1 cellular context compared by ENCODE assay signal in genomic region chr19:7098701-7099596, GRCh38.
TF ChIP-seq lines count a peak whose summit lies in the region.

No MANE protein-coding gene starts in this region.

TF ChIP-seq in HepG2, 621 proteins besides CTCF, POLR2A, EP300 and RAD21 (continues in another document):
- TF ChIP-seq TOE1 (CRISPR knock-in tag; IDR thresholded peaks at IDR 0.05) = no peak
- TF ChIP-seq HMG20B (CRISPR knock-in tag; conservative IDR thresholded peaks at IDR 0.05) = no peak
- 0 out of 2 replicates have a peak, but pooled peaks have one; percentile 54 for TF ChIP-seq ZNF780A (CRISPR knock-in tag; IDR thresholded peaks at IDR 0.05)
- peak; percentile 61 for TF ChIP-seq AKAP8 (CRISPR knock-in tag; IDR thresholded peaks at IDR 0.05)
- no peak for TF ChIP-seq KDM3A (CRISPR knock-in tag; IDR thresholded peaks at IDR 0.05; ENCODE audit: low read depth)
- TF ChIP-seq RARG (CRISPR knock-in tag; IDR thresholded peaks at IDR 0.05; ENCODE audit: low read depth) = no peak
- no peak for TF ChIP-seq TCF7L2 (IDR thresholded peaks at IDR 0.05; ENCODE audit: low read depth, low read length)
- no peak for TF ChIP-seq NFE2L2 (IDR thresholded peaks at IDR 0.05; ENCODE audit: low read length)
- peak; percentile 49; the same call in 1 of the 2 replicates for TF ChIP-seq HDAC1 (CRISPR knock-in tag; IDR thresholded peaks at IDR 0.05)
- no peak for TF ChIP-seq ZNF33A (CRISPR knock-in tag; IDR thresholded peaks at IDR 0.05; ENCODE audit: borderline replicate concordance)
- TF ChIP-seq TBX3 (IDR thresholded peaks at IDR 0.05; ENCODE audit: borderline replicate concordance) = no peak
- TF ChIP-seq FOXJ3 (CRISPR knock-in tag; IDR thresholded peaks at IDR 0.05; ENCODE audit: borderline replicate concordance) = no peak
- 0 out of 2 replicates have a peak, but pooled peaks have one; percentile 64 for TF ChIP-seq TIGD3 (CRISPR knock-in tag; IDR thresholded peaks at IDR 0.05; ENCODE audit: borderline replicate concordance)
- TF ChIP-seq GTF3A (CRISPR knock-in tag; conservative IDR thresholded peaks at IDR 0.05) = no peak
- no peak for TF ChIP-seq ZNF17 (CRISPR knock-in tag; IDR thresholded peaks at IDR 0.05)
- no peak for TF ChIP-seq TBL1XR1 (IDR thresholded peaks at IDR 0.05; ENCODE audit: borderline replicate concordance, low read length, partially characterized antibody)
- TF ChIP-seq ZNF792 (CRISPR knock-in tag; IDR thresholded peaks at IDR 0.05) = no peak
- TF ChIP-seq ZNF7 (CRISPR knock-in tag; IDR thresholded peaks at IDR 0.05) = no peak
- no peak for TF ChIP-seq ZSCAN20 (CRISPR knock-in tag; IDR thresholded peaks at IDR 0.05; ENCODE audit: borderline replicate concordance)
- no peak for TF ChIP-seq FOXC1 (CRISPR knock-in tag; IDR thresholded peaks at IDR 0.05; ENCODE audit: borderline replicate concordance)
- TF ChIP-seq ZNF710 (CRISPR knock-in tag; IDR thresholded peaks at IDR 0.05; ENCODE audit: borderline replicate concordance) = 0 out of 2 replicates have a peak, but pooled peaks have one; percentile 64
- no peak for TF ChIP-seq MTF2 (CRISPR knock-in tag; IDR thresholded peaks at IDR 0.05; ENCODE audit: borderline replicate concordance)
- no peak for TF ChIP-seq KLF12 (CRISPR knock-in tag; IDR thresholded peaks at IDR 0.05; ENCODE audit: borderline replicate concordance)
- TF ChIP-seq ZNF850 (CRISPR knock-in tag; conservative IDR thresholded peaks at IDR 0.05) = no peak
- TF ChIP-seq NR0B2 (CRISPR knock-in tag; IDR thresholded peaks at IDR 0.05) = no peak
- TF ChIP-seq NFRKB (IDR thresholded peaks at IDR 0.05) = no peak
- no peak for TF ChIP-seq MAFK (conservative IDR thresholded peaks at IDR 0.05 in 1 of 2, IDR thresholded peaks at IDR 0.05 in 1 of 2; ENCODE audit: low read length in 2 of 2)
- no peak for TF ChIP-seq NFIB (CRISPR knock-in tag; IDR thresholded peaks at IDR 0.05; ENCODE audit: borderline replicate concordance)
- TF ChIP-seq ZNF577 (CRISPR knock-in tag; IDR thresholded peaks at IDR 0.05; ENCODE audit: borderline replicate concordance, low read depth) = no peak
- no peak for TF ChIP-seq IRX3 (CRISPR knock-in tag; IDR thresholded peaks at IDR 0.05; ENCODE audit: borderline replicate concordance, low read depth)
- TF ChIP-seq ZNF274 (CRISPR knock-in tag; IDR thresholded peaks at IDR 0.05) = no peak
- no peak for TF ChIP-seq SOX6 (IDR thresholded peaks at IDR 0.05)
- peak; percentile 37; the same call in 1 of the 2 replicates for TF ChIP-seq SOX6 (CRISPR knock-in tag; IDR thresholded peaks at IDR 0.05)
- TF ChIP-seq POLR2AphosphoS2 (IDR thresholded peaks at IDR 0.05; ENCODE audit: low read depth, low read length) = no peak
- TF ChIP-seq ZNF431 (CRISPR knock-in tag; IDR thresholded peaks at IDR 0.05; ENCODE audit: borderline replicate concordance, low read depth) = no peak
- no peak for TF ChIP-seq CERS6 (CRISPR knock-in tag; IDR thresholded peaks at IDR 0.05)
- no peak for TF ChIP-seq CHD2 (IDR thresholded peaks at IDR 0.05; ENCODE audit: low read depth, low read length)
- no peak for TF ChIP-seq ZNF530 (CRISPR knock-in tag; IDR thresholded peaks at IDR 0.05; ENCODE audit: low read depth)
- TF ChIP-seq SMC3 (IDR thresholded peaks at IDR 0.05; ENCODE audit: low read length) = no peak
- TF ChIP-seq ZNF432 (CRISPR knock-in tag; IDR thresholded peaks at IDR 0.05; ENCODE audit: borderline replicate concordance) = no peak
- TF ChIP-seq CEBPB (IDR thresholded peaks at IDR 0.05; ENCODE audit: borderline replicate concordance, low read depth, low read length) = no peak
- no peak for TF ChIP-seq ELF4 (CRISPR knock-in tag; IDR thresholded peaks at IDR 0.05; ENCODE audit: borderline replicate concordance)
- TF ChIP-seq HOXA7 (CRISPR knock-in tag; IDR thresholded peaks at IDR 0.05) = no peak
- TF ChIP-seq THAP8 (CRISPR knock-in tag; IDR thresholded peaks at IDR 0.05; ENCODE audit: borderline replicate concordance) = no peak
- TF ChIP-seq ZNF775 (CRISPR knock-in tag; IDR thresholded peaks at IDR 0.05; ENCODE audit: borderline replicate concordance) = no peak
- no peak for TF ChIP-seq ZNF629 (CRISPR knock-in tag; conservative IDR thresholded peaks at IDR 0.05)
- TF ChIP-seq PATZ1 (CRISPR knock-in tag; IDR thresholded peaks at IDR 0.05) = no peak; the same call in 1 of the 2 replicates
- no peak for TF ChIP-seq ELK4 (CRISPR knock-in tag; IDR thresholded peaks at IDR 0.05; ENCODE audit: borderline replicate concordance)
- TF ChIP-seq FOSL2 (CRISPR knock-in tag; IDR thresholded peaks at IDR 0.05) = peak; percentile 20; the same call in 1 of the 2 replicates
- TF ChIP-seq THAP9 (CRISPR knock-in tag; IDR thresholded peaks at IDR 0.05; ENCODE audit: borderline replicate concordance) = peak; percentile 97
- no peak for TF ChIP-seq ZNF75D (CRISPR knock-in tag; IDR thresholded peaks at IDR 0.05; ENCODE audit: borderline replicate concordance)
- TF ChIP-seq NFKBIZ (CRISPR knock-in tag; IDR thresholded peaks at IDR 0.05) = no peak
- no peak for TF ChIP-seq RFX1 (IDR thresholded peaks at IDR 0.05)
- no peak for TF ChIP-seq TAF15 (IDR thresholded peaks at IDR 0.05; ENCODE audit: low read depth, low read length, poor library complexity, severe bottlenecking)
- no peak for TF ChIP-seq ZNF883 (CRISPR knock-in tag; IDR thresholded peaks at IDR 0.05; ENCODE audit: not compliant biosample characterization)
- TF ChIP-seq ZBTB3 (CRISPR knock-in tag; IDR thresholded peaks at IDR 0.05; ENCODE audit: borderline replicate concordance, low read depth) = no peak; the same call in 1 of the 2 replicates
- no peak for TF ChIP-seq PTBP1 (IDR thresholded peaks at IDR 0.05; ENCODE audit: low read depth, low read length, poor library complexity, severe bottlenecking)
- no peak; the same call in 1 of the 2 replicates for TF ChIP-seq ZBTB25 (CRISPR knock-in tag; IDR thresholded peaks at IDR 0.05)
- no peak for TF ChIP-seq RARA (CRISPR knock-in tag; IDR thresholded peaks at IDR 0.05)
- no peak for TF ChIP-seq CBX1 (IDR thresholded peaks at IDR 0.05; ENCODE audit: low read depth)
